8 cellular contexts compared by ENCODE assay signal in genomic region chr5:126780165-126780827, GRCh38. TPM values are rescaled to one million over a fixed set of nuclear protein-coding genes. Genes with fewer than 3 reads are reported as not detected.
DNase-seq lines count a peak whose midpoint lies in the region; ATAC-seq and TF ChIP-seq lines count a peak whose summit lies in the region.

No MANE protein-coding gene starts in this region.

- H3K27ac ChIP-seq in DOHH2 (ENCODE audit: low read depth, low read length) (0 out of 2 replicates have a peak overlapping the region, but pooled peaks have one; percentile 4), adrenal gland (no peak overlapping the region)

- H3K4me1 ChIP-seq in DOHH2 (ENCODE audit: control insufficient read depth, low read length) = peaks cover 41% of the 10 kb centered on the region
- H3K4me1 ChIP-seq in adrenal gland (replicated peaks in 1 of 2) = peaks cover 0 to 20% of the 10 kb centered on the region in 2 donors

- peak; percentile 82 for TF ChIP-seq CTCF in DOHH2 (IDR thresholded peaks at IDR 0.05; ENCODE audit: low read depth, low read length, poor library complexity, severe bottlenecking)
- TF ChIP-seq CTCF in adrenal gland (IDR thresholded peaks at IDR 0.05) = peak; percentile 50 to 81 (median 72)

- H4K20me1 ChIP-seq in DOHH2 (ENCODE audit: control insufficient read depth, insufficient read depth, low read depth, low read length) = peaks cover 31% of the 10 kb centered on the region

- H3K27me3 ChIP-seq in DOHH2 (ENCODE audit: control insufficient read depth, low read length) = no peaks in the 10 kb centered on the region
- no peaks in the 10 kb centered on the region for H3K27me3 ChIP-seq in adrenal gland

- peaks cover 93% of the 10 kb centered on the region for H3K79me2 ChIP-seq in DOHH2 (ENCODE audit: control insufficient read depth, low read length)

- intact Hi-C loops in adrenal gland (cut with DNase I) = loop anchor here in 1 of 2 donors (2.0 to 10.0 kb wide), 2 partner anchors 105 to 435 kb away; no protein-coding TSS in a partner anchor

- 28 to 35% (median 33%) methylated on average over 7 of the region's 7 CpGs for WGBS in adrenal gland, 4 donors

- H3K4me2 ChIP-seq in DOHH2 (ENCODE audit: low read length) = peak overlapping the region; percentile 74

- no peaks in the 10 kb centered on the region for H3K9me2 ChIP-seq in DOHH2 (replicated peaks; ENCODE audit: control insufficient read depth, low read length)

- H3K9me3 ChIP-seq in DOHH2 (ENCODE audit: control insufficient read depth, insufficient read depth, low read length) (no peaks in the 10 kb centered on the region), adrenal gland (replicated peaks in 1 of 3) (no peaks in the 10 kb centered on the region)

- no peak for ATAC-seq in HG03469 (IDR thresholded peaks at IDR 0.05; ENCODE audit: unreplicated experiment)
- no peak for ATAC-seq in HG03196 (IDR thresholded peaks at IDR 0.05; ENCODE audit: unreplicated experiment)

- TF ChIP-seq POLR2A in adrenal gland (IDR thresholded peaks at IDR 0.05) = no peak

- H3K4me3 ChIP-seq in DOHH2 (ENCODE audit: low read length) = peak overlapping the region; percentile 84
- H3K4me3 ChIP-seq in adrenal gland = no peak overlapping the region

- DNase-seq in HuH-7 (ENCODE audit: low spot score) (peak; percentile 49), RPMI7951 (ENCODE audit: low read depth) (peak; percentile 75), adrenal gland (peak in 6 of 7 donors; percentile 34 to 67 (median 51)), hippocampal formation (lab: John Stamatoyannopoulos, UW) (peak; percentile 11 to 67), smooth muscle cell of the brain vasculature (ENCODE audit: low read depth, low spot score) (peak; percentile 52)

- H3K36me3 ChIP-seq in DOHH2 (ENCODE audit: control insufficient read depth, low read length) = peaks cover 47% of the 10 kb centered on the region
- no peaks in the 10 kb centered on the region for H3K36me3 ChIP-seq in adrenal gland (replicated peaks in 1 of 2)

- H3F3A ChIP-seq in DOHH2 (ENCODE audit: control insufficient read depth, insufficient read depth) = peaks cover 6% of the 10 kb centered on the region; the same call in 1 of the 2 replicates

RNA-seq across cellular contexts. Expression of gene LMNB1, which starts 3.4 kb away (rescaled TPM):
- total RNA-seq in RPMI7951 (2014; rRNA removed; shearing (Covaris generic)) = 97.9 and 101 TPM in 2 replicates
- 1 to 10 TPM; 4.6 to 7.3 (median 5.7) TPM for total RNA-seq in adrenal gland
- polyA plus RNA-seq in adrenal gland = 1 to 10 TPM in 2 of 3 donors, under 1 TPM in 1; 0.97 to 6.4 (median 1.2) TPM

Comparison
In these comparisons a context has a peak if more than half of its experiments do, and no peak if none do; other contexts are left out.
1. RNA of gene LMNB1, which starts 3.4 kb away (total RNA-seq): 97.9 to 101 TPM in RPMI7951; 4.6 to 7.3 TPM in adrenal gland; every median in the first group is over 10 times any median in the second.
2. Peak in every context shown above with its lines, with median percentiles within 50 percentile points of each other: DNase-seq.